In the genomic region with DNA sequence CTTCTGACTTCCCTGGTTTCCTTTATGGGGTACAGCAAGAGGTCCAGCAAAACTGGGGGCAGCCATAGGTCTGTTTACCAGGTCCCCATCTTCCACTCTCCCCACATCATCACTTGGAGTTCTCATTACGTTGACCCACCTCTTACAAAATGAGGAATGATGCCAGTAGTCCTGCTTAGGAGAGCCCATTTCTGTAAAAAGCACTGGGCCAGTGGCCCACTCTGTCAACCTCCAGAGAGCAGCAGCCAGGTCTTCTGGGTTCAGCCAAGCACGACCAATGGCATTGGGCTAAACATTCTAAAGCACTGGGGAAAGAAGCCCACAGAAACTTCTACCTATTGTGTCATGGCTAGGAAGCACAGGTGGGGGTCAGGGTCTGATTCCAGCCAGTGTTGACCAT, we compare ENCODE assay signal across 17 cellular contexts. TPM values are rescaled to one million over a fixed set of nuclear protein-coding genes. Genes with fewer than 3 reads are reported as not detected.
"Had no signal": no experiment of that assay in that cellular context is flagged by ENCODE, and none has a peak within 500 bp of the region (broad histone marks: within the 10 kb centered on the region; RNA-seq: fewer than 3 reads in every experiment).

No MANE protein-coding gene starts in this region.

- H3K27ac ChIP-seq: dorsolateral prefrontal cortex, epithelial cell of prostate, psoas muscle, thoracic aorta, WERI-Rb-1 had no signal

- H3K9me3 ChIP-seq: psoas muscle, thoracic aorta had no signal

- H3K4me1 ChIP-seq: psoas muscle had no signal

- H3K36me3 ChIP-seq: thoracic aorta, WERI-Rb-1 had no signal

- H3K36me3 Mint-ChIP-seq: brain had no signal

- H3K27me3 ChIP-seq: dorsolateral prefrontal cortex had no signal

- DNase-seq: activated CD4-positive, alpha-beta T cell treated with anti-CD3 and anti-CD28 coated beads, Interleukin-2, amount 50 U/mL, for 4 hours; caudate nucleus; dorsolateral prefrontal cortex; endodermal cell; foreskin fibroblast; left cardiac atrium; midbrain; psoas muscle; right cardiac atrium; T-helper 2 cell; WERI-Rb-1 had no signal

- H3K4me3 Mint-ChIP-seq: activated T-helper 1 cell treated with anti-CD3 and anti-CD28 coated beads, Interleukin-12 subunit alpha, Interleukin-12 subunit beta, Interleukin-2, Interleukin-4 antibody, amounts not matched to agents 30 ng/mL and 10 ng/mL and 1 ng/mL, durations not matched to agents 14 hours and 24 hours and 36 hours; brain; endodermal cell had no signal

- H3K4me3 ChIP-seq: dorsolateral prefrontal cortex, lung, psoas muscle, thoracic aorta had no signal

- H3K9me3 Mint-ChIP-seq: activated T-helper 1 cell treated with anti-CD3 and anti-CD28 coated beads, Interleukin-12 subunit alpha, Interleukin-12 subunit beta, Interleukin-2, Interleukin-4 antibody, amounts not matched to agents 30 ng/mL and 10 ng/mL and 1 ng/mL, durations not matched to agents 14 hours and 24 hours and 36 hours; brain; endodermal cell had no signal

- ATAC-seq: left cardiac atrium, psoas muscle, right cardiac atrium had no signal

- H3K27ac Mint-ChIP-seq: brain, endodermal cell had no signal

RNA-seq across cellular contexts. Expression of gene ZC3H12D, which starts 13.9 kb away (rescaled TPM):
- total RNA-seq: glomerular endothelial cell had no signal
